Comparison of ENCODE assay signal across 23 cellular contexts in genomic region chr12:40837891-40838424, GRCh38.
"Had no signal": no experiment of that assay in that cellular context is flagged by ENCODE, and none has a peak within 500 bp of the region (broad histone marks: within the 10 kb centered on the region; RNA-seq: fewer than 3 reads in every experiment).

No MANE protein-coding gene starts in this region.

- H3K4me3 ChIP-seq: heart right ventricle, hepatocyte, left ventricle myocardium inferior, lung, right atrium auricular region, right lobe of liver, skin epidermis, stomach, testis, thyroid gland, transverse colon, upper lobe of left lung had no signal

- H3K4me2 ChIP-seq: hepatocyte had no signal

- H3K9me3 ChIP-seq: right lobe of liver, testis, thyroid gland, transverse colon, upper lobe of left lung had no signal

- H3K9ac ChIP-seq: parathyroid adenoma had no signal

- H3K4me1 ChIP-seq: heart right ventricle, left ventricle myocardium inferior, parathyroid adenoma, right atrium auricular region, right lobe of liver, stomach, testis, thyroid gland, transverse colon, upper lobe of left lung had no signal

- H3K27me3 ChIP-seq: heart right ventricle, hepatocyte, right atrium auricular region, right lobe of liver, stomach, testis, thyroid gland, transverse colon, upper lobe of left lung had no signal

- H3K36me3 ChIP-seq: heart right ventricle, left ventricle myocardium inferior, right atrium auricular region, right lobe of liver, stomach, thyroid gland, transverse colon, upper lobe of left lung had no signal

- H2AFZ ChIP-seq: hepatocyte, parathyroid adenoma had no signal

- DNase-seq: heart right ventricle; islet precursor cell; left ventricle myocardium inferior; mesendoderm; naive thymus-derived CD4-positive, alpha-beta T cell; nucleus accumbens; right lobe of liver; stimulated activated CD4-positive, alpha-beta T cell treated with anti-CD3 and anti-CD28 coated beads, Interleukin-12 subunit alpha, Interleukin-12 subunit beta, amount 100 ng/mL, for 4 hours; stimulated activated CD4-positive, alpha-beta T cell treated with anti-CD3 and anti-CD28 coated beads, Interleukin-15, amount 100 ng/mL, for 24 hours; stimulated activated CD4-positive, alpha-beta T cell treated with anti-CD3 and anti-CD28 coated beads, Interleukin-2, amount 100 ng/mL, for 24 hours; stimulated activated CD4-positive, alpha-beta T cell treated with anti-CD3 and anti-CD28 coated beads, Interleukin-4, amount 100 ng/mL, for 1 hour; stimulated activated naive B cell treated with anti-CD40 and anti-IgM and Interleukin-4, amounts not matched to agents 10 μg/mL and 1 μg/mL and 100 μg/mL, for 72 hours; stimulated activated naive CD8-positive, alpha-beta T cell treated with anti-CD3 and anti-CD28 coated beads, Interleukin-15, Interleukin-2, amounts not matched to agents 100 U/mL and 50 U/mL, for 24 hours; stomach; testis; thyroid gland; transverse colon; upper lobe of left lung had no signal

- H3K27ac ChIP-seq: heart right ventricle, hepatocyte, left ventricle myocardium inferior, parathyroid adenoma, right atrium auricular region, right lobe of liver, skin epidermis, stomach, testis, thyroid gland, transverse colon, upper lobe of left lung had no signal
